ENCODE assay signal across 1 cellular context in genomic region chr1:228842094-228842775, GRCh38.
TF ChIP-seq lines count a peak whose summit lies in the region.

No MANE protein-coding gene starts in this region.

TF ChIP-seq in HepG2, 621 proteins besides CTCF, POLR2A, EP300 and RAD21 (continued from another document and continues in another):
- TF ChIP-seq ZNF512 (CRISPR knock-in tag; IDR thresholded peaks at IDR 0.05) (no peak), GABPB1 (CRISPR knock-in tag; IDR thresholded peaks at IDR 0.05) (no peak), FOSL2 (CRISPR knock-in tag; IDR thresholded peaks at IDR 0.05) (peak; percentile 97), STAT6 (CRISPR knock-in tag; IDR thresholded peaks at IDR 0.05; ENCODE audit: borderline replicate concordance) (no peak), ZFX (CRISPR knock-in tag; IDR thresholded peaks at IDR 0.05; ENCODE audit: low read depth) (no peak), NR2F1 (CRISPR knock-in tag; IDR thresholded peaks at IDR 0.05) (0 out of 4 replicates have a peak, but pooled peaks of 1 of the 2 experiments have one; percentile 20), KIAA2018 (CRISPR knock-in tag; IDR thresholded peaks at IDR 0.05; ENCODE audit: borderline replicate concordance) (no peak), ZNF264 (CRISPR knock-in tag; IDR thresholded peaks at IDR 0.05) (no peak), POGK (CRISPR knock-in tag; conservative IDR thresholded peaks at IDR 0.05) (no peak), MATR3 (CRISPR knock-in tag; IDR thresholded peaks at IDR 0.05) (no peak), PRPF4 (IDR thresholded peaks at IDR 0.05; ENCODE audit: low read depth, low read length, poor library complexity, severe bottlenecking) (no peak), CREBL2 (CRISPR knock-in tag; IDR thresholded peaks at IDR 0.05; ENCODE audit: borderline replicate concordance) (no peak), SKIL (CRISPR knock-in tag; IDR thresholded peaks at IDR 0.05; ENCODE audit: borderline replicate concordance) (no peak), KLF13 (CRISPR knock-in tag; IDR thresholded peaks at IDR 0.05) (no peak), ATF3 (CRISPR knock-in tag; IDR thresholded peaks at IDR 0.05) (peak; percentile 85), PRDM10 (CRISPR knock-in tag; IDR thresholded peaks at IDR 0.05; ENCODE audit: low read depth) (peak; percentile 57; the same call in 1 of the 2 replicates), ARID5B (CRISPR knock-in tag; IDR thresholded peaks at IDR 0.05) (peak; percentile 45; the same call in 1 of the 2 replicates), CREB1 (IDR thresholded peaks at IDR 0.05) (peak; percentile 80), CREB1 (CRISPR knock-in tag; IDR thresholded peaks at IDR 0.05) (peak; percentile 60), SKI (IDR thresholded peaks at IDR 0.05; ENCODE audit: partially characterized antibody) (no peak), GPN1 (CRISPR knock-in tag; IDR thresholded peaks at IDR 0.05; ENCODE audit: borderline replicate concordance) (no peak), HOXA9 (CRISPR knock-in tag; IDR thresholded peaks at IDR 0.05; ENCODE audit: borderline replicate concordance) (no peak)
- TF ChIP-seq, protein P1, sequence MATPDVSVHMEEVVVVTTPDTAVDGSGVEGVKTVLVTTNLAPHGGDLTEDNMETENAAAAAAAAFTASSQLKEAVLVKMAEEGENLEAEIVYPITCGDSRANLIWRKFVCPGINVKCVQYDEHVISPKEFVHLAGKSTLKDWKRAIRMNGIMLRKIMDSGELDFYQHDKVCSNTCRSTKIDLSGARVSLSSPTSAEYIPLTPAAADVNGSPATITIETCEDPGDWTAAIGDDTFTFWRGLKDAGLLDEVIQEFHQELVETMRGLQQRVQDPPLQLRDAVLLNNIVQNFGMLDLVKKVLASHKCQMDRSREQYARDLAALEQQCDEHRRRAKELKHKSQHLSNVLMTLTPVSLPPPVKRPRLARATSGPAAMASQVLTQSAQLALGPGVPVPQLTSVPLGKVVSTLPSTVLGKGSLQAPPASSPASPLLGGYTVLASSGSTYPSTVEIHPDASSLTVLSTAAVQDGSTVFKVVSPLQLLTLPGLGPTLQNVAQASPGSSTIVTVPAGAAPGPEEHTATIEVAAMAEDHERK (CRISPR knock-in tag; IDR thresholded peaks at IDR 0.05; ENCODE audit: low read depth): no peak
